8 cellular contexts compared by ENCODE assay signal in genomic region chr1:209207701-209208286, GRCh38.
A peak's percentile ranks its signal among the peaks of the same experiment; 100 is the strongest.
DNase-seq lines count a peak whose midpoint lies in the region; ATAC-seq and TF ChIP-seq lines count a peak whose summit lies in the region.

No MANE protein-coding gene starts in this region.

- peak; percentile 86 for ATAC-seq in HG02571 (IDR thresholded peaks at IDR 0.05; ENCODE audit: unreplicated experiment)
- peak; percentile 87 for ATAC-seq in omental fat pad (ENCODE audit: low FRiP score)

- TF ChIP-seq CTCF in WI38 (IDR thresholded peaks at IDR 0.05; ENCODE audit: low read depth, low read length): peak; percentile 49
- TF ChIP-seq CTCF in omental fat pad (IDR thresholded peaks at IDR 0.05): peak in 1 of 3 donors; percentile 50

- H3K4me3 ChIP-seq in WI38 (ENCODE audit: low read depth, low read length): peak overlapping the region; percentile 30

- peak; percentile 62 for DNase-seq in activated CD8-positive, alpha-beta memory T cell treated with anti-CD3 and anti-CD28 coated beads, Interleukin-2, amount 50 U/mL, for 48 hours
- DNase-seq in activated CD8-positive, alpha-beta memory T cell treated with anti-CD3 and anti-CD28 coated beads, Interleukin-2, amount 50 U/mL, for 4 hours: no peak
- peak; percentile 79 for DNase-seq in NCI-H146 (lab: John Stamatoyannopoulos, UW)
- peak; percentile 17 for DNase-seq in germinal center (ENCODE audit: low spot score)
- DNase-seq in omental fat pad (ENCODE audit: low spot score): peak; percentile 24
- no peak for DNase-seq in effector CD4-positive, alpha-beta T cell

Comparison
In these comparisons a context has a peak if more than half of its experiments do, and no peak if none do; other contexts are left out.
1. DNase-seq: peak in activated CD8-positive, alpha-beta memory T cell treated with anti-CD3 and anti-CD28 coated beads, Interleukin-2, amount 50 U/mL, for 48 hours (single experiment), NCI-H146 (single experiment), germinal center (single experiment) and omental fat pad (single experiment); none in activated CD8-positive, alpha-beta memory T cell treated with anti-CD3 and anti-CD28 coated beads, Interleukin-2, amount 50 U/mL, for 4 hours (single experiment) and effector CD4-positive, alpha-beta T cell (single experiment).